Comparison of ENCODE assay signal across 8 cellular contexts in genomic region chrX:51802917-51803688, GRCh38. TPM values are rescaled to one million over a fixed set of nuclear protein-coding genes. Genes with fewer than 3 reads are reported as not detected.
DNase-seq lines count a peak whose midpoint lies in the region; ATAC-seq and TF ChIP-seq lines count a peak whose summit lies in the region.

No MANE protein-coding gene starts in this region.

- peak; percentile 48 for TF ChIP-seq CTCF in OCI-LY1 (IDR thresholded peaks at IDR 0.05; ENCODE audit: low read length)
- TF ChIP-seq CTCF in fibroblast of pulmonary artery (IDR thresholded peaks at IDR 0.05; ENCODE audit: low read length, missing control alignments) = peak; percentile 9
- TF ChIP-seq CTCF in neural cell (IDR thresholded peaks at IDR 0.05; ENCODE audit: poor library complexity, severe bottlenecking) = peak; percentile 55

- H4K20me1 ChIP-seq in OCI-LY1 (ENCODE audit: insufficient read depth, low read length) = no peaks in the 10 kb centered on the region
- H4K20me1 ChIP-seq in neural cell (ENCODE audit: insufficient read depth) = no peaks in the 10 kb centered on the region

- peak overlapping the region; percentile 69 for H3K4me2 ChIP-seq in OCI-LY1 (ENCODE audit: low read length)
- H3K4me2 ChIP-seq in neural cell (ENCODE audit: low read length) = no peak overlapping the region

- H3K27ac ChIP-seq in OCI-LY1 (ENCODE audit: low read depth, low read length, poor library complexity, severe bottlenecking) (peak overlapping the region; percentile 77), neural cell (ENCODE audit: low read length) (peak overlapping the region; percentile 84)

- TF ChIP-seq RAD21 in neural cell (conservative IDR thresholded peaks at IDR 0.05) = peak; percentile 50

- DNase-seq in C1 segment of cervical spinal cord (lab: John Stamatoyannopoulos, UW) (peak in 11 of 14 donors; percentile 0 to 78 (median 11)), fibroblast of pulmonary artery (ENCODE audit: low read depth) (peak; percentile 68), stromal cell of bone marrow (ENCODE audit: low read depth) (peak; percentile 19)
- DNase-seq in activated T-cell treated with anti-CD3 and anti-CD28 coated beads, Interleukin-2, amount 50 U/mL, for 72 hours = peak; percentile 63 to 70

- H3K9me3 ChIP-seq in OCI-LY1 (ENCODE audit: low read length) = no peaks in the 10 kb centered on the region
- H3K9me3 ChIP-seq in neural cell (ENCODE audit: low read length) = no peaks in the 10 kb centered on the region

- peak overlapping the region; percentile 76 for H3K4me3 ChIP-seq in OCI-LY1 (ENCODE audit: low read depth, low read length, poor library complexity, severe bottlenecking)
- H3K4me3 ChIP-seq in fibroblast of pulmonary artery (replicated peaks; ENCODE audit: low read depth, low read length) = peak overlapping the region; percentile 75
- H3K4me3 ChIP-seq in neural cell (ENCODE audit: low read length) = peak overlapping the region; percentile 74

- no peaks in the 10 kb centered on the region for H3K9me2 ChIP-seq in OCI-LY1 (ENCODE audit: low read depth, low read length)
- no peaks in the 10 kb centered on the region for H3K9me2 ChIP-seq in neural cell (ENCODE audit: insufficient read depth, low read length)

- no peak overlapping the region for H2AFZ ChIP-seq in OCI-LY1 (ENCODE audit: low read length)
- H2AFZ ChIP-seq in neural cell (ENCODE audit: low read depth, low read length) = peak overlapping the region; percentile 73

- H3K4me3 Mint-ChIP-seq in activated T-cell treated with anti-CD3 and anti-CD28 coated beads, Interleukin-2, amount 50 U/mL, for 72 hours = peak overlapping the region; percentile 95 to 100

- peaks cover 38% of the 10 kb centered on the region for H3K4me1 ChIP-seq in OCI-LY1 (ENCODE audit: insufficient read depth, low read length, severe bottlenecking)

- H3K9me3 Mint-ChIP-seq in activated T-cell treated with anti-CD3 and anti-CD28 coated beads, Interleukin-2, amount 50 U/mL, for 72 hours = no peaks in the 10 kb centered on the region

- H3K27me3 Mint-ChIP-seq in activated T-cell treated with anti-CD3 and anti-CD28 coated beads, Interleukin-2, amount 50 U/mL, for 72 hours (ENCODE audit: low read depth) = peaks cover 13% of the 10 kb centered on the region

- H3K9ac ChIP-seq in OCI-LY1 (ENCODE audit: low read length) (peak overlapping the region; percentile 76), neural cell (ENCODE audit: low read length) (peak overlapping the region; percentile 82)

- peaks cover 16% of the 10 kb centered on the region for H3K36me3 ChIP-seq in OCI-LY1 (ENCODE audit: insufficient read depth, low read length)
- H3K36me3 ChIP-seq in neural cell (ENCODE audit: insufficient read depth, low read length) = no peaks in the 10 kb centered on the region

- H3K4me1 Mint-ChIP-seq in activated T-cell treated with anti-CD3 and anti-CD28 coated beads, Interleukin-2, amount 50 U/mL, for 72 hours (ENCODE audit: low read depth) = peaks cover 5% of the 10 kb centered on the region

- no peaks in the 10 kb centered on the region for H3F3A ChIP-seq in OCI-LY1 (ENCODE audit: insufficient read depth, low read length)
- no peaks in the 10 kb centered on the region for H3F3A ChIP-seq in neural cell (ENCODE audit: insufficient read depth, low read length, poor library complexity, severe bottlenecking)

- H3K27ac Mint-ChIP-seq in activated T-cell treated with anti-CD3 and anti-CD28 coated beads, Interleukin-2, amount 50 U/mL, for 72 hours = peak overlapping the region; percentile 95

- no peak for TF ChIP-seq EP300 in neural cell (conservative IDR thresholded peaks at IDR 0.05; ENCODE audit: poor library complexity, severe bottlenecking)

- ATAC-seq in GM19324 (IDR thresholded peaks at IDR 0.05; ENCODE audit: low FRiP score, unreplicated experiment) = peak; percentile 81
- peak; percentile 85 for ATAC-seq in HG03469 (IDR thresholded peaks at IDR 0.05; ENCODE audit: unreplicated experiment)
- peak; percentile 91 for ATAC-seq in activated T-cell treated with anti-CD3 and anti-CD28 coated beads, Interleukin-2, amount 50 U/mL, for 72 hours (replicated peaks in 1 of 2)

- H3K79me2 ChIP-seq in OCI-LY1 (ENCODE audit: insufficient read depth, low read length) (peaks cover 26% of the 10 kb centered on the region), neural cell (replicated peaks; ENCODE audit: insufficient read depth, low read length) (peaks cover 25% of the 10 kb centered on the region)

- H3K27me3 ChIP-seq in OCI-LY1 (ENCODE audit: insufficient read depth, low read length) (no peaks in the 10 kb centered on the region), neural cell (ENCODE audit: insufficient read depth, low read depth, low read length) (no peaks in the 10 kb centered on the region)

- peaks cover 3 to 5% of the 10 kb centered on the region in 2 donors for H3K36me3 Mint-ChIP-seq in activated T-cell treated with anti-CD3 and anti-CD28 coated beads, Interleukin-2, amount 50 U/mL, for 72 hours (ENCODE audit: insufficient read depth in 2 of 2)

TF ChIP-seq in neural cell, 6 proteins besides CTCF, POLR2A, EP300 and RAD21:
- TF ChIP-seq POLR2AphosphoS5 (IDR thresholded peaks at IDR 0.05) (peak; percentile 31), SMC3 (conservative IDR thresholded peaks at IDR 0.05; ENCODE audit: poor library complexity) (peak; percentile 54), REST (IDR thresholded peaks at IDR 0.05; ENCODE audit: borderline replicate concordance) (no peak), EZH2 (IDR thresholded peaks at IDR 0.05; ENCODE audit: borderline replicate concordance, insufficient read depth, low read length, poor library complexity, severe bottlenecking) (no peak), MXI1 (conservative IDR thresholded peaks at IDR 0.05; ENCODE audit: poor library complexity, severe bottlenecking) (peak; percentile 21), TAF1 (IDR thresholded peaks at IDR 0.05; ENCODE audit: low read depth) (no peak)

RNA-seq across cellular contexts. Expression of gene GSPT2, which starts 59.9 kb away (rescaled TPM):
- total RNA-seq in activated T-cell treated with anti-CD3 and anti-CD28 coated beads, Interleukin-2, amount 50 U/mL, for 72 hours = 10 to 100 TPM; 11.6 to 13.6 TPM
- 25.4 and 25.5 TPM in 2 replicates for polyA plus RNA-seq in neural cell
- polyA minus RNA-seq in neural cell = 45.3 and 52.1 TPM in 2 replicates

Comparison
In these comparisons a context has a peak if more than half of its experiments do, and no peak if none do; other contexts are left out.
1. Peak in every context shown above with its lines: DNase-seq, ATAC-seq, H3K4me3 ChIP-seq and H3K27ac ChIP-seq.
2. DNase-seq: peak in every context shown above with its lines; median percentile 68 in fibroblast of pulmonary artery; 66 in activated T-cell treated with anti-CD3 and anti-CD28 coated beads, Interleukin-2, amount 50 U/mL, for 72 hours; 19 in stromal cell of bone marrow; 11 in C1 segment of cervical spinal cord.